1 cellular context compared by ENCODE assay signal in genomic region chr17:29570521-29570920, GRCh38.
TF ChIP-seq lines count a peak whose summit lies in the region.

No MANE protein-coding gene starts in this region.

TF ChIP-seq in HCT116, 20 proteins besides CTCF, POLR2A, EP300 and RAD21:
- TF ChIP-seq SP1 (IDR thresholded peaks at IDR 0.05; ENCODE audit: low read depth) = no peak
- TF ChIP-seq EZH2phosphoT487 (IDR thresholded peaks at IDR 0.05; ENCODE audit: borderline replicate concordance) = no peak
- TF ChIP-seq CEBPB (IDR thresholded peaks at IDR 0.05; ENCODE audit: low read depth) = no peak
- no peak for TF ChIP-seq ZBTB33 (IDR thresholded peaks at IDR 0.05; ENCODE audit: extremely low read depth, insufficient replicate concordance, low read length)
- TF ChIP-seq EGR1 (IDR thresholded peaks at IDR 0.05; ENCODE audit: low read depth) = no peak
- no peak for TF ChIP-seq MAX (IDR thresholded peaks at IDR 0.05)
- no peak for TF ChIP-seq YY1 (IDR thresholded peaks at IDR 0.05; ENCODE audit: extremely low read depth, insufficient replicate concordance, low read depth, low read length)
- TF ChIP-seq SIN3A (IDR thresholded peaks at IDR 0.05; ENCODE audit: low read depth) = no peak
- TF ChIP-seq JUND (IDR thresholded peaks at IDR 0.05) = no peak
- no peak for TF ChIP-seq TCF7L2 (IDR thresholded peaks at IDR 0.05; ENCODE audit: borderline replicate concordance, extremely low read depth, insufficient read depth, insufficient read length)
- TF ChIP-seq ZNF274 (IDR thresholded peaks at IDR 0.05; ENCODE audit: low read depth, low read length) = no peak
- TF ChIP-seq ATF3 (IDR thresholded peaks at IDR 0.05) = no peak
- no peak for TF ChIP-seq ZFX (IDR thresholded peaks at IDR 0.05)
- no peak for TF ChIP-seq CBX3 (IDR thresholded peaks at IDR 0.05; ENCODE audit: low read depth)
- TF ChIP-seq SRF (IDR thresholded peaks at IDR 0.05; ENCODE audit: low read depth) = no peak
- TF ChIP-seq FOSL1 (IDR thresholded peaks at IDR 0.05; ENCODE audit: low read depth) = no peak
- TF ChIP-seq REST (IDR thresholded peaks at IDR 0.05; ENCODE audit: low read depth) = no peak
- no peak for TF ChIP-seq ELF1 (IDR thresholded peaks at IDR 0.05; ENCODE audit: borderline replicate concordance, low read depth)
- no peak for TF ChIP-seq POLR2AphosphoS5 (IDR thresholded peaks at IDR 0.05; ENCODE audit: low read depth, low read length)
